In genomic region chr3:19934098-19934566, GRCh38 we compare ENCODE assay signal across 8 cellular contexts. TPM values are rescaled to one million over a fixed set of nuclear protein-coding genes. Genes with fewer than 3 reads are reported as not detected.
DNase-seq lines count a peak whose midpoint lies in the region; ATAC-seq, FAIRE-seq and TF ChIP-seq lines count a peak whose summit lies in the region.

A gene with protein sequence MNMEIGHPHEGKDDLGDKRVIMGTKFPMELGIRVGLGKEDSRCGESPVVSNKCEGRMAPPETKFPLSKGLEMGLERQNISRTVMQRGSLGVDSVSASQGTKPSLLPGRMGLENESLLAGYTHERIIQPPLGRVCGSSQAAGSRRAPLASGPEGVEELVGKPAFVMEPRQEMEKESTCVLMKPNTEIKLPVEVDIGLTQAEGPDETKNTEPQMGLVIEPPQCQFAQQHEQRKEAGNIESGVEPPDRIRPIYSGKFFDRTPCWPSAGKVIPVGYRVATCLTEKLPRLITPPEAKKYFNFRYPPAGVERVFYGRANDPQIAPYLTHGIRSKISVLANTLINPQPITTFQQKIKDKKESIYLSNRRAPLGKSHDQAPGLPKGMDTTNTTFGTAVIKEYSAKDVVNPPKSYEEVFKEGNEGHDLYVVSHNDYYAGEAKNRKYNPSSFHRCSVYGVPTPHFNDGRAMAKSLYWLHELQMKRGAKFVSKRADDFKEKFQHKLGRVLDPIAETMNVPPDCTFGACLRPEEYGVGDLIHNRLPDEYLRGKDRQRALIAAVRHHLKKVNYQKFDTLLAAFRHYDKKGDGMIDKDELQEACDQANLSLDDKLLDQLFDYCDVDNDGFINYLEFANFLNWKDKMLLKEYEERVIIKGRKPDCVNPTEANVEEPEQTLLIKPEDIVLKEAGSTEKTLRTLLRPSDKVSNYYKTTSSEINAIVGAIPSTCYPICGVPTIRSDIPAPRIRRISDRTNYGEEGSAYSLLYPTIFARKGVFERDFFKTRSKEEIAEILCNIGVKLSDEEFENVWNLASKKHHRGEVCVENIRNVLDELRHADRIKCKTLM (minus strand): TSS chr3:19934217. CDS start chr3:19934018, 199 bp downstream.

- no peak for FAIRE-seq in A549 (lab: Jason Lieb, UNC)

- 27% methylated on average over 5 of the region's 5 CpGs for WGBS in A549 (ENCODE audit: missing lambda C conversion rate)

- H3K4me2 ChIP-seq in A549: peak within 1 kb of the TSS; percentile 50

- H3K36me3 ChIP-seq in ascending aorta: no peaks in the 10 kb centered on the region

- TF ChIP-seq EP300 in A549 (IDR thresholded peaks at IDR 0.05): no peak

- TF ChIP-seq CTCF in A549 (IDR thresholded peaks at IDR 0.05): no peak
- no peak for TF ChIP-seq CTCF in HFFc6 (IDR thresholded peaks at IDR 0.05)
- TF ChIP-seq CTCF in ascending aorta (IDR thresholded peaks at IDR 0.05): no peak
- TF ChIP-seq CTCF in GM10266 (IDR thresholded peaks at IDR 0.05; ENCODE audit: control insufficient read depth, insufficient read depth, low read depth, missing control alignments): no peak

- POLR2A ChIA-PET in A549 (lab: Yijun Ruan, JAX): no interaction called here

- H3K9me3 ChIP-seq in A549 (no peaks in the 10 kb centered on the region), ascending aorta (no peaks in the 10 kb centered on the region)

- peak within 1 kb of the TSS; percentile 22; the same call in 1 of the 2 replicates for H3K4me3 Mint-ChIP-seq in HFFc6

- H3K9me3 Mint-ChIP-seq in HFFc6: no peaks in the 10 kb centered on the region

- H3K27ac ChIP-seq in A549 (peak within 1 kb of the TSS in 1 of 2 experiments; percentile 40; a peak in 2 of 6 replicates), ascending aorta (no peak within 1 kb of the TSS)

- H3K27me3 ChIP-seq in ascending aorta: peaks cover 4% of the 10 kb centered on the region

- peak; percentile 83 to 89 for ATAC-seq in A549
- no peak for ATAC-seq in GM21529 (IDR thresholded peaks at IDR 0.05; ENCODE audit: unreplicated experiment)
- ATAC-seq in GM18511 (IDR thresholded peaks at IDR 0.05; ENCODE audit: unreplicated experiment): no peak

- TF ChIP-seq RAD21 in A549 (conservative IDR thresholded peaks at IDR 0.05 in 1 of 2, IDR thresholded peaks at IDR 0.05 in 1 of 2): no peak

- peaks cover 7% of the 10 kb centered on the region for H3K27me3 Mint-ChIP-seq in HFFc6 (ENCODE audit: insufficient read depth)

- peaks cover 31% of the 10 kb centered on the region for H3K4me1 Mint-ChIP-seq in HFFc6 (ENCODE audit: low read depth)

- no peak for TF ChIP-seq POLR2A in A549 (IDR thresholded peaks at IDR 0.05; ENCODE audit: low read length)

- H3K4me1 ChIP-seq in A549 (peaks cover 18% of the 10 kb centered on the region; the same call in 2 of the 3 replicates), ascending aorta (no peaks in the 10 kb centered on the region)

- H3K36me3 Mint-ChIP-seq in HFFc6 (ENCODE audit: low read depth): no peaks in the 10 kb centered on the region

- DNase-seq in A549 (ENCODE audit: low read depth in 1 of 2, low spot score in 1 of 2) (peak; percentile 47 to 75), HFFc6 (no peak), SHP77 treated with DMSO at 0.1 percent for 48 hours (lab: John Stamatoyannopoulos, UW) (peak; percentile 19), iPS DF 19.7 (ENCODE audit: low read depth, low spot score) (peak; percentile 47), ascending aorta (ENCODE audit: low spot score in 2 of 2) (no peak), GM10266 (ENCODE audit: extremely low spot score) (no peak)

- H3K4me3 ChIP-seq in A549 (no peak within 1 kb of the TSS), ascending aorta (no peak within 1 kb of the TSS)

- intact Hi-C loops in ascending aorta (cut with DNase I): no loop called here

- H3K27ac Mint-ChIP-seq in HFFc6: peak within 1 kb of the TSS; percentile 71

- CTCF ChIA-PET in A549 (lab: Yijun Ruan, JAX): interaction anchor here (1.0 kb wide), 1 partner anchor 48 kb away, joined by 3 read pairs; no protein-coding TSS in a partner anchor

TF ChIP-seq in A549, 52 proteins besides CTCF, POLR2A, EP300 and RAD21:
- TF ChIP-seq JUN (IDR thresholded peaks at IDR 0.05) (no peak), MAX (IDR thresholded peaks at IDR 0.05) (no peak), ZFP36 (IDR thresholded peaks at IDR 0.05; ENCODE audit: borderline replicate concordance, partially characterized antibody) (no peak), SMC3 (IDR thresholded peaks at IDR 0.05) (no peak), FOSB (CRISPR knock-in tag; IDR thresholded peaks at IDR 0.05) (no peak), RCOR1 (IDR thresholded peaks at IDR 0.05; ENCODE audit: low read depth, low read length) (no peak), HMGXB4 (CRISPR knock-in tag; IDR thresholded peaks at IDR 0.05; ENCODE audit: borderline replicate concordance) (no peak), HEYL (CRISPR knock-in tag; IDR thresholded peaks at IDR 0.05) (no peak), ESRRA (IDR thresholded peaks at IDR 0.05; ENCODE audit: borderline replicate concordance, low read length) (no peak), SREBF2 (IDR thresholded peaks at IDR 0.05) (no peak), NPAS2 (CRISPR knock-in tag; IDR thresholded peaks at IDR 0.05; ENCODE audit: borderline replicate concordance) (no peak), GATA3 (IDR thresholded peaks at IDR 0.05; ENCODE audit: borderline replicate concordance) (no peak), PHF8 (IDR thresholded peaks at IDR 0.05; ENCODE audit: borderline replicate concordance, low read depth) (no peak)

RNA-seq across cellular contexts. Expression of the gene that starts here (rescaled TPM):
- polyA plus RNA-seq in A549 (2011; rRNA removed): 1.9 and 2.1 TPM in 2 replicates
- polyA plus RNA-seq in A549 (2012; cell fraction: cytosol; rRNA removed): 0.52 and 0.67 TPM in 2 replicates
- polyA plus RNA-seq in A549 (2012; cell fraction: nucleus; rRNA removed): 0.29 and 0.92 TPM in 2 replicates
- 2.1 to 2.8 TPM (median 2.7 TPM) in 3 replicates for polyA plus RNA-seq in A549 (2017; fragmentation: RNase III; extraction: RNeasy Plus Mini Kit Qiagen cat#74134 plus additional on column Dnase treatment)
- 1.4 and 1.7 TPM in 2 replicates for polyA minus RNA-seq in A549 (2011; rRNA and poly(A)+ RNA removed)
- total RNA-seq in HFFc6 (2021; fragmentation: NEBNext Ultra II Directional; extraction: Animal tissue kit (Norgen Biotek cat#: 25700)): 1 to 10 TPM in 1 of 6 experiments, under 1 TPM in 4, not detected in 1; 0.40 to 1.2 (median 0.59) TPM
- total RNA-seq in ascending aorta: not detected

Comparison
In these comparisons a context has a peak if more than half of its experiments do, and no peak if none do; other contexts are left out.
1. ATAC-seq: peak in A549 (2 of 2); none in GM21529 (single experiment) and GM18511 (single experiment).
2. DNase-seq: peak in A549 (2 of 2), SHP77 treated with DMSO at 0.1 percent for 48 hours (single experiment) and iPS DF 19.7 (single experiment); none in HFFc6 (single experiment), ascending aorta (0 of 2) and GM10266 (single experiment).